Comparison of ENCODE assay signal across 1 cellular context in the genomic region with DNA sequence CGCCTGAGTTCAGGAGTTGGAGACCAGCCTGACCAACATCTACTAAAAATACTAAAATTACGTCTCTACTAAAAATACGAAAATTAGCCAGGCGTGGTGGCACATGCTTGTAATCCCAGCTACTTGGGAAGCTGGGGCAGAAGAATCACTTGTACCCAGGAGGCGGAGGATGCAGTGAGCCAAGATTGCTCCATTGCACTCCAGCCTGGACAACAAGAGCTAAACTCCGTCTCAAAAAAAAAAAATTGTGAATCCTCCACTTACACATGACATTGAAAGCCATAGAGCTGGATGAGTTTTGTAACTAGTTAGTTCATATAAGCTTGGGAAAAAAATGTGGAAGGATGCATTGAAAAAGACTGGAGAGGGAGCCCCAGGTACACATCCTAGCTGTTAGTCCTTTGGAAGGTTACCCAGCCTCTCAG.
TF ChIP-seq lines count a peak whose summit lies in the region.

No MANE protein-coding gene starts in this region.

TF ChIP-seq in endothelial cell of umbilical vein, 7 proteins besides CTCF, POLR2A, EP300 and RAD21:
- TF ChIP-seq, protein P1, sequence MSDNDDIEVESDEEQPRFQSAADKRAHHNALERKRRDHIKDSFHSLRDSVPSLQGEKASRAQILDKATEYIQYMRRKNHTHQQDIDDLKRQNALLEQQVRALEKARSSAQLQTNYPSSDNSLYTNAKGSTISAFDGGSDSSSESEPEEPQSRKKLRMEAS (IDR thresholded peaks at IDR 0.05; ENCODE audit: insufficient read depth, insufficient read length): no peak
- TF ChIP-seq POLR2AphosphoS5 (IDR thresholded peaks at IDR 0.05; ENCODE audit: insufficient read depth, low read depth, low read length): no peak
- no peak for TF ChIP-seq EZH2 (IDR thresholded peaks at IDR 0.05; ENCODE audit: borderline replicate concordance, low read depth, low read length, severe bottlenecking)
- TF ChIP-seq JUN (IDR thresholded peaks at IDR 0.05; ENCODE audit: borderline replicate concordance, insufficient read depth, insufficient read length, low read depth): no peak
- no peak for TF ChIP-seq GATA2 (IDR thresholded peaks at IDR 0.05; ENCODE audit: insufficient read depth, insufficient read length, low read depth, low read length)
- TF ChIP-seq MYC (IDR thresholded peaks at IDR 0.05; ENCODE audit: low read depth, low read length): no peak
- TF ChIP-seq FOS (IDR thresholded peaks at IDR 0.05; ENCODE audit: borderline replicate concordance, insufficient read depth, low read length): no peak
